ENCODE assay signal across 8 cellular contexts in the genomic region with DNA sequence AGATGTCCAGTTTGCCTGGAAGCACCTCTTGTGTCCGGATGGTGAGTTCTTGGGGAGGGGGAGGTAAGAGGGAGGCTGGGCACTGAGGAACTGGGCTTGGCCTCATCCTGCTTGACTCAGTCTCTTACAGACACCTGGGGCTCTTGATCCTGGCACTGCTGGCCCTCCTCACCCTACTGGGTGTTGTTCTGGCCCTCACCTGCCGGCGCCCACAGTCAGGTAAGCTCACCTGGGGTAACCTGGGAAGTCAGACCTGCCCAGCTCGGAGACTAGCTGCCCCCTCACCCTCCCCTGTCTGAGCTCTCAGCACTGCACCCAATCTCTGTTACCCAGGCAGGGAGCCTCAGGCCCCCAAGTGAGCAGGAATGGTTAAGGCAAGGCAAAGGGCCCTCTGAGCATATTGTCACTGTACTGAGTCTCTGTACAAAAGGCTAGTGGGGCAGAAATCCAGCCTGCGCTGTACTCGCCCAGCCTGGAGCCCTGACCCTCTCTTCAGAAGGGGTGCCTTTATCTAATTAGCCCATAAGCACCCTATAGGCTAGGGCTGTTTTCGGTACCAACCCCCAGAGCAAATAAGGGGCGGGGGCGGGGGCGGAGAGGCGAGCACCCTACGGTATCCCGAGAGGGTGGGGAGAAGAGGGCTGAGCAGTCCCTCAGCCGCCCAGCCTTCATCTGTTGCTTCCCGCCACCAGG. TPM values are rescaled to one million over a fixed set of nuclear protein-coding genes. Genes with fewer than 3 reads are reported as not detected.
A peak's percentile ranks its signal among the peaks of the same experiment; 100 is the strongest.
DNase-seq lines count a peak whose midpoint lies in the region; ATAC-seq and TF ChIP-seq lines count a peak whose summit lies in the region.

No MANE protein-coding gene starts in this region.

- no peak overlapping the region for H2AK5ac ChIP-seq in mesendoderm (ENCODE audit: low read length)

- no peak for ATAC-seq in heart right ventricle
- no peak for ATAC-seq in left ventricle myocardium superior
- ATAC-seq in GM19324 (IDR thresholded peaks at IDR 0.05; ENCODE audit: low FRiP score, unreplicated experiment) = no peak

- H2BK5ac ChIP-seq in mesendoderm (ENCODE audit: low read length) = no peak overlapping the region

- H3K9ac ChIP-seq in adipocyte (ENCODE audit: low read length) (peak overlapping the region; percentile 98), mesendoderm (ENCODE audit: low read length) (peak overlapping the region; percentile 94)

- peak overlapping the region; percentile 70 to 97 (median 88) for H3K27ac ChIP-seq in heart right ventricle
- no peak overlapping the region for H3K27ac ChIP-seq in mesendoderm (ENCODE audit: low read depth, low read length)

- H3K36me3 ChIP-seq in heart right ventricle = peaks cover 0 to 8% (median 0%) of the 10 kb centered on the region in 9 donors
- peaks cover 5% of the 10 kb centered on the region for H3K36me3 ChIP-seq in adipocyte (ENCODE audit: control insufficient read depth, insufficient read depth, low read length, severe bottlenecking)
- H3K36me3 ChIP-seq in mesendoderm (ENCODE audit: control insufficient read depth, insufficient read depth, low read length) = no peaks in the 10 kb centered on the region

- H3K79me1 ChIP-seq in mesendoderm (ENCODE audit: low read length) = no peaks in the 10 kb centered on the region

- peak overlapping the region; percentile 51 to 79 (median 65) for H3K4me3 ChIP-seq in heart right ventricle
- peak overlapping the region; percentile 81 for H3K4me3 ChIP-seq in adipocyte (ENCODE audit: low read length)
- H3K4me3 ChIP-seq in mesendoderm (ENCODE audit: low read length) = no peak overlapping the region

- no peaks in the 10 kb centered on the region for H3K79me2 ChIP-seq in mesendoderm (ENCODE audit: control insufficient read depth, insufficient read depth, low read length)

- peak overlapping the region; percentile 87 for H3K4me2 ChIP-seq in mesendoderm (ENCODE audit: low read length)

- H3K23ac ChIP-seq in mesendoderm (ENCODE audit: low read length) = no peak overlapping the region

- peaks cover 11 to 42% (median 30%) of the 10 kb centered on the region in 9 donors for H3K4me1 ChIP-seq in heart right ventricle
- peaks cover 54% of the 10 kb centered on the region for H3K4me1 ChIP-seq in adipocyte (ENCODE audit: control insufficient read depth, insufficient read depth, low read length)
- H3K4me1 ChIP-seq in mesendoderm (ENCODE audit: control insufficient read depth, low read depth, low read length) = peaks cover 3% of the 10 kb centered on the region

- DNase-seq in heart right ventricle (no peak), left ventricle myocardium superior (no peak), adipocyte (ENCODE audit: low read depth) (no peak), mesendoderm (no peak), HPDE6-E6E7 (ENCODE audit: extremely low spot score) (no peak), putamen (ENCODE audit: low spot score) (no peak), amniotic stem cell (lab: John Stamatoyannopoulos, UW) (no peak)

- H4K5ac ChIP-seq in mesendoderm (ENCODE audit: low read length) = no peak overlapping the region

- H3K56ac ChIP-seq in mesendoderm (ENCODE audit: low read length) = peak overlapping the region; percentile 98

- WGBS in heart right ventricle, 2 donors = 21 to 30% methylated on average over 15 of the region's 15 CpGs
- WGBS in mesendoderm (ENCODE audit: extremely low coverage, insufficient coverage, low lambda C conversion rate) = no CpG with 5 or more reads among the region's 15 CpGs

- no peak overlapping the region for H2BK120ac ChIP-seq in mesendoderm (ENCODE audit: low read depth, low read length)

- H3K4ac ChIP-seq in mesendoderm (ENCODE audit: low read depth, low read length) = no peak overlapping the region

- no peak overlapping the region for H4K8ac ChIP-seq in mesendoderm (ENCODE audit: low read depth, low read length)

- H3K27me3 ChIP-seq in heart right ventricle = no peaks in the 10 kb centered on the region
- H3K27me3 ChIP-seq in adipocyte (replicated peaks; ENCODE audit: control insufficient read depth, insufficient read depth, low read length) = no peaks in the 10 kb centered on the region
- no peaks in the 10 kb centered on the region for H3K27me3 ChIP-seq in mesendoderm (ENCODE audit: insufficient read depth, low read length, poor library complexity)

- intact Hi-C loops in heart right ventricle (cut with DNase I) = loop anchor here in 3 of 10 donors (5.0 to 10.0 kb wide), 4 partner anchors 52 to 72 kb away; partner anchors contain the start of gene RPUSD3 (in 2 of the 3)
- intact Hi-C loops in left ventricle myocardium superior (cut with micrococcal nuclease) = no loop called here

- H3K9me3 ChIP-seq in heart right ventricle (no peaks in the 10 kb centered on the region), adipocyte (ENCODE audit: control insufficient read depth, low read length) (no peaks in the 10 kb centered on the region)

- H2BK15ac ChIP-seq in mesendoderm (replicated peaks; ENCODE audit: low read depth) = no peak overlapping the region

- TF ChIP-seq CTCF in heart right ventricle (IDR thresholded peaks at IDR 0.05) = peak in 1 of 9 donors; percentile 11

- H3K18ac ChIP-seq in mesendoderm (ENCODE audit: low read length) = no peak overlapping the region

RNA-seq across cellular contexts. Expression of gene IL17RC, which starts 2.2 kb away (rescaled TPM):
- total RNA-seq in heart right ventricle = 10 to 100 TPM; 18.6 to 36.2 (median 27.9) TPM
- polyA plus RNA-seq in heart right ventricle = 10 to 100 TPM; 40.7 to 62.3 TPM
- total RNA-seq in left ventricle myocardium superior = 36.0 TPM
- 4.5 TPM for polyA plus RNA-seq in mesendoderm (2013, experiment 1 of 2)
- polyA plus RNA-seq in mesendoderm (2013, experiment 2 of 2) = 4.7 TPM

RNA-seq across cellular contexts. Expression of gene IL17RE, which starts 12.1 kb away (rescaled TPM):
- 1 to 10 TPM in 4 of 10 donors, under 1 TPM in 6; 0.16 to 2.3 (median 0.92) TPM for total RNA-seq in heart right ventricle
- polyA plus RNA-seq in heart right ventricle = 1 to 10 TPM; 1.3 to 1.6 TPM
- total RNA-seq in left ventricle myocardium superior = 0.45 TPM
- polyA plus RNA-seq in mesendoderm (2013, experiment 1 of 2) = 6.0 TPM
- 7.5 TPM for polyA plus RNA-seq in mesendoderm (2013, experiment 2 of 2)

RNA-seq across cellular contexts. Expression of gene CRELD1, which starts 18.9 kb away (rescaled TPM):
- total RNA-seq in heart right ventricle (10 to 100 TPM; 49.5 to 76.5 (median 65.4) TPM), left ventricle myocardium superior (62.7 TPM)
- polyA plus RNA-seq in heart right ventricle = 10 to 100 TPM; 58.0 to 92.1 TPM
- polyA plus RNA-seq in mesendoderm (2013, experiment 1 of 2) = 2.8 TPM
- polyA plus RNA-seq in mesendoderm (2013, experiment 2 of 2) = 3.3 TPM

RNA-seq across cellular contexts. Expression of gene JAGN1, which starts 24.3 kb away (rescaled TPM):
- 10 to 100 TPM; 13.8 to 25.0 (median 18.0) TPM for total RNA-seq in heart right ventricle
- polyA plus RNA-seq in heart right ventricle = 10 to 100 TPM; 23.2 to 69.3 TPM
- 18.4 TPM for total RNA-seq in left ventricle myocardium superior
- polyA plus RNA-seq in mesendoderm (2013, experiment 1 of 2) = 22.3 TPM
- 21.3 TPM for polyA plus RNA-seq in mesendoderm (2013, experiment 2 of 2)

RNA-seq across cellular contexts. Expression of gene CIDEC, which starts 34.7 kb away (rescaled TPM):
- total RNA-seq in heart right ventricle (10 to 100 TPM in 2 of 10 donors, 1 to 10 TPM in 5, under 1 TPM in 2, not detected in 1; 0.27 to 18.3 (median 4.4) TPM), left ventricle myocardium superior (2.5 TPM)
- 10 to 100 TPM in 1 of 2 donors, 1 to 10 TPM in 1; 8.0 to 25.3 TPM for polyA plus RNA-seq in heart right ventricle
- polyA plus RNA-seq in mesendoderm (2013, experiment 1 of 2) = not detected
- polyA plus RNA-seq in mesendoderm (2013, experiment 2 of 2) = not detected
